ENCODE assay signal across 1 cellular context in genomic region chr16:16076400-16076901, GRCh38.
TF ChIP-seq lines count a peak whose summit lies in the region.

No MANE protein-coding gene starts in this region.

TF ChIP-seq in GM23338, 12 proteins besides CTCF, POLR2A, EP300 and RAD21 (continued from another document):
- TF ChIP-seq REST (IDR thresholded peaks at IDR 0.05; ENCODE audit: unreplicated experiment) (no peak), CREB1 (CRISPR knock-in tag; IDR thresholded peaks at IDR 0.05; ENCODE audit: low read depth) (no peak), POLR2AphosphoS5 (IDR thresholded peaks at IDR 0.05; ENCODE audit: low read depth) (no peak), EZH2phosphoT487 (IDR thresholded peaks at IDR 0.05; ENCODE audit: unreplicated experiment) (no peak), ZNF331 (CRISPR knock-in tag; IDR thresholded peaks at IDR 0.05; ENCODE audit: low read depth) (no peak), ZNF462 (CRISPR knock-in tag; IDR thresholded peaks at IDR 0.05) (no peak)
